In the genomic region with DNA sequence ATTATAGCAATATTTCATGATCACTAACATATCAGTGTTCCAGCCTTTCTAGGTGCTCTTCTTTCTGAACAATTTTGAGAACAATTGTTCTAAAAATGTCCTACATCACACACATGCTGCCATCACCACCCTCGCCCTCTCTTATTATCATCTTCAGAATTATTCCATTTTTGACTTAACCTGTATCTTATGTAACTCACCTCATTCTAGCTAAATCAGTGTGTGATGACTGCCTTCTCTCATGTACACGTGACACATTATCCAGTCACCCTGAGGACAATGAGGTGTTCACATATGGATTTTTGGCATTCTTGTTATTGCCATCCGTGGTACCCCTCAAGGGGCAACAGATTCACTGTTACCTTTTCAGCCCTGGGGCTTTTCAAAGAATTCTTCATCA, we compare ENCODE assay signal across 24 cellular contexts.
"Had no signal": no experiment of that assay in that cellular context is flagged by ENCODE, and none has a peak within 500 bp of the region (broad histone marks: within the 10 kb centered on the region; RNA-seq: fewer than 3 reads in every experiment).

No MANE protein-coding gene starts in this region.

- H3K9me3 ChIP-seq: neutrophil, pancreas, prostate gland, right lobe of liver, sigmoid colon, stomach, thoracic aorta, thyroid gland, tibial nerve, upper lobe of left lung, vagina had no signal

- H3K4me1 ChIP-seq: pancreas, prostate gland, right lobe of liver, sigmoid colon, stomach, thyroid gland, upper lobe of left lung, vagina had no signal

- H3K4me3 ChIP-seq: pancreas, prostate gland, right lobe of liver, sigmoid colon, stomach, thoracic aorta, thyroid gland, tibial nerve, upper lobe of left lung, vagina had no signal

- ATAC-seq: naive thymus-derived CD8-positive, alpha-beta T cell; natural killer cell treated with Interleukin-12 subunit alpha and Interleukin-12 subunit beta and Interleukin-15 and Interleukin-18, amount 100 ng/mL, for 72 hours; pancreas; right cardiac atrium; right lobe of liver; stimulated activated effector memory CD8-positive, alpha-beta T cell treated with anti-CD3 and anti-CD28 coated beads, Interleukin-12 subunit alpha, Interleukin-12 subunit beta, amount 100 ng/mL, for 72 hours; stimulated activated naive B cell treated with anti-CD40 and anti-IgM and Interleukin-4, amounts not matched to agents 10 μg/mL and 1 μg/mL and 100 μg/mL, for 72 hours had no signal

- H3K27ac ChIP-seq: neutrophil, pancreas, prostate gland, right lobe of liver, sigmoid colon, stomach, thoracic aorta, thyroid gland, tibial nerve, upper lobe of left lung, vagina had no signal

- H3K27me3 ChIP-seq: pancreas, right lobe of liver, thyroid gland, tibial nerve, upper lobe of left lung, vagina had no signal

- DNase-seq: naive B cell; naive thymus-derived CD8-positive, alpha-beta T cell; nephron progenitor cell; pancreas; right cardiac atrium; right lobe of liver; sigmoid colon; small intestine; stimulated activated CD4-positive, alpha-beta T cell treated with anti-CD3 and anti-CD28 coated beads, Interleukin-15, amount 100 ng/mL, for 24 hours; stimulated activated CD4-positive, alpha-beta T cell treated with anti-CD3 and anti-CD28 coated beads, Interleukin-2, amount 100 ng/mL, for 24 hours; stimulated activated CD4-positive, alpha-beta T cell treated with anti-CD3 and anti-CD28 coated beads, Interleukin-2, amount 100 ng/mL, for 48 hours; stimulated activated CD4-positive, alpha-beta T cell treated with anti-CD3 and anti-CD28 coated beads, Interleukin-4, amount 100 ng/mL, for 24 hours; stimulated activated naive B cell treated with anti-CD40 and anti-IgM and Interleukin-4, amounts not matched to agents 10 μg/mL and 1 μg/mL and 100 μg/mL, for 72 hours; stimulated activated naive CD4-positive, alpha-beta T cell treated with Interleukin-2 at 50 U/mL for 16 hours; stomach; thyroid gland; upper lobe of left lung had no signal

- H3K36me3 ChIP-seq: neutrophil, pancreas, prostate gland, right lobe of liver, sigmoid colon, stomach, thoracic aorta, thyroid gland, tibial nerve, upper lobe of left lung, vagina had no signal
